ENCODE assay signal across 16 cellular contexts in the genomic region with DNA sequence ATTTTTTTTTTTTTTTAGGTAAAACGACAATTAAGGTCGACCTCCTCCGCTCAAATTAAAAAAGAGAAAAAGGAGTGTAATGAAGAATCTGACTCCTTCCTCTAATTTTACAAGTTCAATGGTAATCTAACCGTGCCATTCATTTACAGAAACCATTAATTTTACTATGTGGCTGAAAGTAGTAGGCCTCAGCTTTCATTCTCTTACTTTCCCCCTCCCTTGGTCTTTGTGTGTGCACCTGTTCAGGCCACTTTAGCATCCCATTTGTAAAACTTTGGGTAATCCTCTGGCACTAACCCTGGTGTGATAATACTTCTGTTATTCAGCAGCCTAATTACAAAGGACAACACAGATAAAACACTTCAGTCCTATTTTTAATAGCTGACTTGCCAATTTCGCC.
DNase-seq lines count a peak whose midpoint lies in the region; ATAC-seq and TF ChIP-seq lines count a peak whose summit lies in the region.
"Had no signal": no experiment of that assay in that cellular context is flagged by ENCODE, and none has a peak within 500 bp of the region (broad histone marks: within the 10 kb centered on the region; RNA-seq: fewer than 3 reads in every experiment).

No MANE protein-coding gene starts in this region.

- no peak for TF ChIP-seq POLR2A in transverse colon (IDR thresholded peaks at IDR 0.05)

- H3K4me3 ChIP-seq in WERI-Rb-1 (ENCODE audit: low read depth, low read length) (no peak overlapping the region), transverse colon (no peak overlapping the region), left ventricle myocardium inferior (no peak overlapping the region)
- H3K4me3 ChIP-seq: lower lobe of right lung had no signal

- no peaks in the 10 kb centered on the region for H3K36me3 Mint-ChIP-seq in effector memory CD8-positive, alpha-beta T cell (ENCODE audit: insufficient read depth)
- H3K36me3 Mint-ChIP-seq: naive thymus-derived CD8-positive, alpha-beta T cell had no signal

- no peaks in the 10 kb centered on the region for H3K9me3 ChIP-seq in WERI-Rb-1 (ENCODE audit: severe bottlenecking)
- peaks cover 5% of the 10 kb centered on the region in 2 donors for H3K9me3 ChIP-seq in transverse colon
- peaks cover 20% of the 10 kb centered on the region for H3K9me3 ChIP-seq in left ventricle myocardium inferior (replicated peaks)
- H3K9me3 ChIP-seq: lower lobe of right lung had no signal

- no peaks in the 10 kb centered on the region for H3K4me1 Mint-ChIP-seq in effector memory CD8-positive, alpha-beta T cell (ENCODE audit: low read depth in 2 of 2)
- H3K4me1 Mint-ChIP-seq: activated CD4-positive, alpha-beta T cell treated with anti-CD3 and anti-CD28 coated beads, Interleukin-2, amount 10 ng/mL, durations not matched to agents 24 days and 14 days; activated naive CD8-positive, alpha-beta T cell treated with anti-CD3 and anti-CD28 coated beads, Interleukin-2, amount 50 U/mL, for 24 hours; naive thymus-derived CD8-positive, alpha-beta T cell had no signal

- TF ChIP-seq CTCF in WERI-Rb-1 (IDR thresholded peaks at IDR 0.05; ENCODE audit: low read depth, low read length) (no peak), transverse colon (IDR thresholded peaks at IDR 0.05) (no peak), left ventricle myocardium inferior (IDR thresholded peaks at IDR 0.05; ENCODE audit: borderline replicate concordance) (no peak)

- TF ChIP-seq EP300 in transverse colon (IDR thresholded peaks at IDR 0.05; ENCODE audit: low read depth) = no peak

- peak; percentile 81 for ATAC-seq in GM19043 (IDR thresholded peaks at IDR 0.05; ENCODE audit: low read depth, unreplicated experiment)
- ATAC-seq in HG02763 (IDR thresholded peaks at IDR 0.05; ENCODE audit: unreplicated experiment) = peak; percentile 84
- no peak for ATAC-seq in effector memory CD8-positive, alpha-beta T cell (replicated peaks)
- ATAC-seq: activated naive CD8-positive, alpha-beta T cell treated with anti-CD3 and anti-CD28 coated beads, Interleukin-2, amount 50 U/mL, for 24 hours; lower lobe of right lung; naive thymus-derived CD8-positive, alpha-beta T cell had no signal

- no peak overlapping the region for H3K27ac ChIP-seq in WERI-Rb-1
- H3K27ac ChIP-seq in transverse colon = no peak overlapping the region
- H3K27ac ChIP-seq in left ventricle myocardium inferior (replicated peaks) = no peak overlapping the region
- H3K27ac ChIP-seq: lower lobe of right lung had no signal

- intact Hi-C loops in transverse colon (cut with DNase I; ENCODE audit: low total_unique reads) (no loop called here), left ventricle myocardium inferior (cut with micrococcal nuclease) (no loop called here)

- H3K4me1 ChIP-seq in transverse colon (no peaks in the 10 kb centered on the region), left ventricle myocardium inferior (no peaks in the 10 kb centered on the region)
- H3K4me1 ChIP-seq: lower lobe of right lung had no signal

- peak; percentile 91 for DNase-seq in NCI-H1105 (lab: John Stamatoyannopoulos, UW)
- peak; percentile 87 for DNase-seq in NCI-H774 (lab: John Stamatoyannopoulos, UW)
- DNase-seq in effector memory CD8-positive, alpha-beta T cell = no peak
- no peak for DNase-seq in WERI-Rb-1
- no peak for DNase-seq in transverse colon
- no peak for DNase-seq in left ventricle myocardium inferior
- DNase-seq: activated CD4-positive, alpha-beta T cell treated with anti-CD3 and anti-CD28 coated beads, Interleukin-2, amount 10 ng/mL, durations not matched to agents 24 days and 14 days; activated naive CD8-positive, alpha-beta T cell treated with anti-CD3 and anti-CD28 coated beads, Interleukin-2, amount 50 U/mL, for 24 hours; activated T-cell treated with anti-CD3 and anti-CD28 coated beads, Interleukin-2, amount 50 U/mL, for 24 hours; AML-193; caudate nucleus; lower lobe of right lung; naive thymus-derived CD8-positive, alpha-beta T cell; SHP77 treated with DMSO at 0.1 percent for 48 hours had no signal

- in situ Hi-C loops in transverse colon (cut with MboI; ENCODE audit: low pct_ligation_motif_present in 1 of 4, low pct_unique_long_range_greater_than_20kb in 1 of 4, low sequenced_read_pairs in 3 of 4) = no loop called here

- no peak overlapping the region for H3K27ac Mint-ChIP-seq in effector memory CD8-positive, alpha-beta T cell
- H3K27ac Mint-ChIP-seq: activated CD4-positive, alpha-beta T cell treated with anti-CD3 and anti-CD28 coated beads, Interleukin-2, amount 10 ng/mL, durations not matched to agents 24 days and 14 days; activated naive CD8-positive, alpha-beta T cell treated with anti-CD3 and anti-CD28 coated beads, Interleukin-2, amount 50 U/mL, for 24 hours; activated T-cell treated with anti-CD3 and anti-CD28 coated beads, Interleukin-2, amount 50 U/mL, for 24 hours; naive thymus-derived CD8-positive, alpha-beta T cell had no signal

- peaks cover 0 to 4% of the 10 kb centered on the region in 2 donors for H3K9me3 Mint-ChIP-seq in effector memory CD8-positive, alpha-beta T cell
- H3K9me3 Mint-ChIP-seq: activated CD4-positive, alpha-beta T cell treated with anti-CD3 and anti-CD28 coated beads, Interleukin-2, amount 10 ng/mL, durations not matched to agents 24 days and 14 days had no signal

- H3K36me3 ChIP-seq in WERI-Rb-1 (no peaks in the 10 kb centered on the region), transverse colon (no peaks in the 10 kb centered on the region), left ventricle myocardium inferior (no peaks in the 10 kb centered on the region)
- H3K36me3 ChIP-seq: lower lobe of right lung had no signal

- WGBS in transverse colon (ENCODE audit: low coverage in 1 of 2), 2 donors = 73 to 83% methylated on average over 5 of the region's 5 CpGs

- H3K27me3 ChIP-seq in WERI-Rb-1 (ENCODE audit: insufficient read depth, low read depth, severe bottlenecking) (no peaks in the 10 kb centered on the region), transverse colon (no peaks in the 10 kb centered on the region), left ventricle myocardium inferior (ENCODE audit: low read depth) (no peaks in the 10 kb centered on the region)

- H3K27me3 Mint-ChIP-seq in effector memory CD8-positive, alpha-beta T cell = no peaks in the 10 kb centered on the region
- H3K27me3 Mint-ChIP-seq: activated CD4-positive, alpha-beta T cell treated with anti-CD3 and anti-CD28 coated beads, Interleukin-2, amount 10 ng/mL, durations not matched to agents 24 days and 14 days; activated T-cell treated with anti-CD3 and anti-CD28 coated beads, Interleukin-2, amount 50 U/mL, for 24 hours had no signal

- no peak overlapping the region for H3K4me3 Mint-ChIP-seq in effector memory CD8-positive, alpha-beta T cell
- H3K4me3 Mint-ChIP-seq: activated CD4-positive, alpha-beta T cell treated with anti-CD3 and anti-CD28 coated beads, Interleukin-2, amount 10 ng/mL, durations not matched to agents 24 days and 14 days; activated naive CD8-positive, alpha-beta T cell treated with anti-CD3 and anti-CD28 coated beads, Interleukin-2, amount 50 U/mL, for 24 hours; activated T-cell treated with anti-CD3 and anti-CD28 coated beads, Interleukin-2, amount 50 U/mL, for 24 hours; naive thymus-derived CD8-positive, alpha-beta T cell had no signal

Comparison
In these comparisons a context has a peak if more than half of its experiments do, and no peak if none do; other contexts are left out.
1. DNase-seq: peak in NCI-H1105 (single experiment) and NCI-H774 (single experiment); none in effector memory CD8-positive, alpha-beta T cell (0 of 3), WERI-Rb-1 (single experiment), transverse colon (single experiment) and left ventricle myocardium inferior (single experiment).